Comparison of ENCODE assay signal across 19 cellular contexts in genomic region chr17:38457577-38458371, GRCh38. TPM values are rescaled to one million over a fixed set of nuclear protein-coding genes. Genes with fewer than 3 reads are reported as not detected.
DNase-seq lines count a peak whose midpoint lies in the region; ATAC-seq and TF ChIP-seq lines count a peak whose summit lies in the region.
"Had no signal": no experiment of that assay in that cellular context is flagged by ENCODE, and none has a peak within 500 bp of the region (broad histone marks: within the 10 kb centered on the region; RNA-seq: fewer than 3 reads in every experiment).

No MANE protein-coding gene starts in this region.

- CTCF ChIA-PET in IMR-90 (lab: Yijun Ruan, JAX), result no interaction called here

- 81% methylated on average over 6 of the region's 18 CpGs; no CpG with 5 or more reads in 1 of the 2 experiments for WGBS in IMR-90 (ENCODE audit: extremely low coverage in 2 of 2, insufficient read length in 1 of 2), 2 experiments
- WGBS in esophagus squamous epithelium, 2 donors, result 86 to 93% methylated on average over 7 to 16 of the region's 18 CpGs

- H4K8ac ChIP-seq in IMR-90 (ENCODE audit: low read depth in 2 of 2, low read length in 2 of 2), result no peak overlapping the region

- 0 out of 2 replicates have a peak overlapping the region, but pooled peaks have one; percentile 18 for H2AK5ac ChIP-seq in IMR-90 (ENCODE audit: low read depth, low read length)

- H3K27ac Mint-ChIP-seq in neural progenitor cell, result no peak overlapping the region

- H2AFZ ChIP-seq in DND-41 (ENCODE audit: low read depth, low read length) (no peak overlapping the region), IMR-90 (replicated peaks; ENCODE audit: low read length, poor library complexity) (no peak overlapping the region), neural progenitor cell (replicated peaks) (no peak overlapping the region)

- peaks cover 27% of the 10 kb centered on the region for H3K27me3 Mint-ChIP-seq in neural progenitor cell (ENCODE audit: insufficient read depth, low read depth)

- H3K79me1 ChIP-seq in IMR-90 (ENCODE audit: low read depth in 1 of 2, low read length in 2 of 2), result peaks cover 48 to 90% of the 10 kb centered on the region in 2 experiments

- H4K5ac ChIP-seq in IMR-90 (ENCODE audit: low read depth, low read length), result no peak overlapping the region

- H3K4me3 Mint-ChIP-seq in neural progenitor cell, result peak overlapping the region; percentile 3
- H3K4me3 Mint-ChIP-seq: CD14-positive monocyte had no signal

- H2BK20ac ChIP-seq in IMR-90 (ENCODE audit: low read depth, low read length), result no peak overlapping the region

- H3K9ac ChIP-seq in DND-41 (ENCODE audit: low read depth, low read length) (no peak overlapping the region), IMR-90 (ENCODE audit: low read depth, low read length) (no peak overlapping the region), neural progenitor cell (no peak overlapping the region)
- H3K9ac ChIP-seq: KMS-11 had no signal

- POLR2A ChIA-PET in IMR-90 (lab: Charles Lee; ENCODE audit: unreplicated experiment), result interaction anchor here (0.6 kb wide), 1 partner anchor 29 kb away, joined by 5 read pairs; the partner anchor contains the start of gene ARHGAP23

- H4K20me1 ChIP-seq in DND-41 (ENCODE audit: insufficient read depth, low read length) (peaks cover 82% of the 10 kb centered on the region), IMR-90 (ENCODE audit: insufficient read depth, low read length) (peaks cover 75% of the 10 kb centered on the region), neural progenitor cell (ENCODE audit: low read depth) (no peaks in the 10 kb centered on the region)

- H4K91ac ChIP-seq in IMR-90 (ENCODE audit: insufficient read depth, low read depth, low read length), result no peak overlapping the region

- H3K79me2 ChIP-seq in DND-41 (ENCODE audit: insufficient read depth, low read length) (peaks cover 63% of the 10 kb centered on the region), neural progenitor cell (ENCODE audit: low read depth) (peaks cover 22% of the 10 kb centered on the region)

- peaks cover 51% of the 10 kb centered on the region for H3K36me3 ChIP-seq in DND-41 (ENCODE audit: insufficient read depth, low read length)
- peaks cover 45% of the 10 kb centered on the region for H3K36me3 ChIP-seq in IMR-90 (ENCODE audit: control insufficient read depth, insufficient read depth, low read length)
- H3K36me3 ChIP-seq in neural progenitor cell, result no peaks in the 10 kb centered on the region
- H3K36me3 ChIP-seq in esophagus squamous epithelium, result peaks cover 13 to 58% (median 23%) of the 10 kb centered on the region in 3 donors
- H3K36me3 ChIP-seq in brain microvascular endothelial cell (replicated peaks), result peaks cover 40% of the 10 kb centered on the region
- H3K36me3 ChIP-seq: Peyer's patch had no signal

- H3K18ac ChIP-seq in IMR-90 (ENCODE audit: low read depth, low read length), result no peak overlapping the region

- H3K9me1 ChIP-seq in IMR-90 (ENCODE audit: insufficient read depth, low read length), result peaks cover 23% of the 10 kb centered on the region

- H3K27me3 ChIP-seq in DND-41 (ENCODE audit: insufficient read depth, low read length, poor library complexity), result no peaks in the 10 kb centered on the region
- H3K27me3 ChIP-seq in IMR-90 (ENCODE audit: control insufficient read depth, insufficient read depth, low read length), result no peaks in the 10 kb centered on the region
- H3K27me3 ChIP-seq in dorsolateral prefrontal cortex, result peaks cover 0 to 2% (median 0%) of the 10 kb centered on the region in 45 donors
- peaks cover 10% of the 10 kb centered on the region for H3K27me3 ChIP-seq in neural progenitor cell
- peaks cover 0 to 1% (median 0%) of the 10 kb centered on the region in 4 donors for H3K27me3 ChIP-seq in esophagus squamous epithelium
- H3K27me3 ChIP-seq in brain microvascular endothelial cell (replicated peaks), result no peaks in the 10 kb centered on the region
- H3K27me3 ChIP-seq: Peyer's patch had no signal

- intact Hi-C loops in IMR-90 (cut with micrococcal nuclease), result no loop called here
- intact Hi-C loops in dorsolateral prefrontal cortex (cut with DNase I), result no loop called here
- intact Hi-C loops in esophagus squamous epithelium (cut with DNase I), result no loop called here

- in situ Hi-C loops in IMR-90 (cut with MboI; ENCODE audit: low sequenced_read_pairs), result no loop called here
- in situ Hi-C loops in brain microvascular endothelial cell (cut with HindIII; ENCODE audit: low pct_ligation_motif_present, low sequenced_read_pairs), result no loop called here

- H2AK9ac ChIP-seq in IMR-90 (replicated peaks; ENCODE audit: low read depth, low read length, poor library complexity), result peak overlapping the region; percentile 3

- H3K27ac ChIP-seq in DND-41 (ENCODE audit: low read length) (peak overlapping the region; percentile 2; the same call in 1 of the 2 replicates), IMR-90 (ENCODE audit: insufficient read depth, low read length) (no peak overlapping the region), dorsolateral prefrontal cortex (peak overlapping the region in 46 of 59 donors; percentile 5 to 98 (median 90)), neural progenitor cell (no peak overlapping the region), esophagus squamous epithelium (no peak overlapping the region), brain microvascular endothelial cell (no peak overlapping the region)
- H3K27ac ChIP-seq: KMS-11, Peyer's patch had no signal

- DNase-seq in DND-41 (no peak), IMR-90 (no peak), dorsolateral prefrontal cortex (no peak), neural progenitor cell (ENCODE audit: low spot score) (no peak), esophagus squamous epithelium (lab: John Stamatoyannopoulos, UW) (no peak), NCI-H510A (lab: John Stamatoyannopoulos, UW) (no peak), brain microvascular endothelial cell (no peak)
- DNase-seq in activated effector memory CD4-positive, alpha-beta T cell treated with anti-CD3 and anti-CD28 coated beads, Interleukin-2, amount 50 U/mL, for 16 hours, result no peak
- DNase-seq: DMS153, EL, NCI-H1436, NCI-H2029 treated with DMSO at 0.1 percent for 48 hours, NCI-H524 treated with DMSO at 0.1 percent for 48 hours, Peyer's patch, SHP77 treated with DMSO at 0.1 percent for 48 hours had no signal

- no peak overlapping the region for H2BK5ac ChIP-seq in IMR-90 (ENCODE audit: low read depth, low read length, poor library complexity, severe bottlenecking)

- H3F3A ChIP-seq in neural progenitor cell (ENCODE audit: low read depth), result peaks cover 21% of the 10 kb centered on the region

- TF ChIP-seq RAD21 in IMR-90 (IDR thresholded peaks at IDR 0.05; ENCODE audit: low read length), result no peak

- peaks cover 29% of the 10 kb centered on the region for H3K4me1 ChIP-seq in DND-41 (ENCODE audit: insufficient read depth, low read length)
- peaks cover 24% of the 10 kb centered on the region for H3K4me1 ChIP-seq in IMR-90 (ENCODE audit: control insufficient read depth, insufficient read depth, low read length)
- peaks cover 39% of the 10 kb centered on the region for H3K4me1 ChIP-seq in neural progenitor cell
- H3K4me1 ChIP-seq in esophagus squamous epithelium, result peaks cover 34 to 70% (median 36%) of the 10 kb centered on the region in 3 donors

- H2BK120ac ChIP-seq in IMR-90 (ENCODE audit: low read depth, low read length), result no peak overlapping the region

- ATAC-seq in DND-41 (ENCODE audit: insufficient read depth, low read depth), result no peak
- ATAC-seq in IMR-90 (ENCODE audit: low read depth), result no peak
- ATAC-seq: HCT116, SK-N-SH treated with all-trans-retinoic acid at 6 μM for 48 hours had no signal

- TF ChIP-seq POLR2A in IMR-90 (IDR thresholded peaks at IDR 0.05; ENCODE audit: low read depth, low read length), result no peak
- TF ChIP-seq POLR2A in esophagus squamous epithelium (IDR thresholded peaks at IDR 0.05), result no peak

- no peaks in the 10 kb centered on the region for H3K9me3 Mint-ChIP-seq in neural progenitor cell

- no TSS peak for BruUV-seq in IMR-90 (replicated peaks; lab: Mats Ljungman, UMichigan)

- H3K4me1 Mint-ChIP-seq in neural progenitor cell, result peaks cover 55% of the 10 kb centered on the region

- H3K4me3 ChIP-seq in DND-41 (ENCODE audit: low read depth in 1 of 2, low read length in 2 of 2) (no peak overlapping the region), IMR-90 (ENCODE audit: insufficient read depth, low read depth, low read length) (no peak overlapping the region), dorsolateral prefrontal cortex (peak overlapping the region in 1 of 59 donors; percentile 2), neural progenitor cell (no peak overlapping the region), esophagus squamous epithelium (no peak overlapping the region), brain microvascular endothelial cell (ENCODE audit: low read depth, low read length) (no peak overlapping the region)
- H3K4me3 ChIP-seq: Peyer's patch had no signal

- no peak overlapping the region for H3K56ac ChIP-seq in IMR-90 (ENCODE audit: extremely low read depth, insufficient read depth, low read length)

- H3K23ac ChIP-seq in IMR-90 (ENCODE audit: low read depth, low read length), result peak overlapping the region; percentile 70

- H3K4me2 ChIP-seq in DND-41 (ENCODE audit: insufficient read depth, low read length), result no peak overlapping the region
- H3K4me2 ChIP-seq in IMR-90 (ENCODE audit: low read depth, low read length), result no peak overlapping the region
- no peak overlapping the region for H3K4me2 ChIP-seq in neural progenitor cell
- H3K4me2 ChIP-seq: KMS-11 had no signal

- TF ChIP-seq CTCF in DND-41 (IDR thresholded peaks at IDR 0.05; ENCODE audit: borderline replicate concordance, extremely low read depth, low read length, poor library complexity, severe bottlenecking) (no peak), IMR-90 (conservative IDR thresholded peaks at IDR 0.05; ENCODE audit: low read depth, low read length) (no peak), dorsolateral prefrontal cortex (IDR thresholded peaks at IDR 0.05 in 54 of 56, conservative IDR thresholded peaks at IDR 0.05 in 2 of 56; ENCODE audit: low read depth in 1 of 56, partially characterized antibody in 56 of 56) (no peak), neural progenitor cell (IDR thresholded peaks at IDR 0.05) (no peak), esophagus squamous epithelium (IDR thresholded peaks at IDR 0.05) (no peak), brain microvascular endothelial cell (IDR thresholded peaks at IDR 0.05; ENCODE audit: low read depth, low read length, missing control alignments) (no peak)

- 0 out of 2 replicates have a peak overlapping the region, but pooled peaks have one; percentile 57 for H3K14ac ChIP-seq in IMR-90 (replicated peaks; ENCODE audit: low read depth, low read length)

- H3K9me3 ChIP-seq in DND-41 (ENCODE audit: insufficient read depth, low read length, severe bottlenecking) (no peaks in the 10 kb centered on the region), IMR-90 (ENCODE audit: control insufficient read depth, insufficient read depth, low read length) (no peaks in the 10 kb centered on the region), neural progenitor cell (ENCODE audit: low read depth) (no peaks in the 10 kb centered on the region), esophagus squamous epithelium (no peaks in the 10 kb centered on the region)
- H3K9me3 ChIP-seq: Peyer's patch had no signal

- H2BK15ac ChIP-seq in IMR-90 (ENCODE audit: low read depth, low read length), result no peak overlapping the region

- H3K36me3 Mint-ChIP-seq in neural progenitor cell, result peaks cover 4% of the 10 kb centered on the region

- dilution Hi-C loops in IMR-90 (cut with HindIII; ENCODE audit: low sequenced_read_pairs, unreplicated experiment), result no loop called here

- no peak overlapping the region for H3K4ac ChIP-seq in IMR-90 (ENCODE audit: low read depth, low read length)

RNA-seq across cellular contexts. Expression of gene ARHGAP23, which starts 29.5 kb away (rescaled TPM):
- total RNA-seq in IMR-90 (2012; rRNA removed) (9.3 and 17.8 TPM in 2 replicates), dorsolateral prefrontal cortex (100 to 1,000 TPM in 109 of 120 experiments, 10 to 100 TPM in 11; 93.2 to 496 (median 159) TPM), neural progenitor cell (ENCODE audit: low replicate concordance) (6.1 and 14.2 TPM in 2 replicates), esophagus squamous epithelium (100 to 1,000 TPM in 2 of 4 donors, 10 to 100 TPM in 2; 75.3 to 180 (median 102) TPM)
- 42.7 and 43.3 TPM in 2 replicates for polyA plus RNA-seq in IMR-90 (2012; rRNA removed)
- polyA plus RNA-seq in IMR-90 (2012; cell fraction: cytosol; rRNA removed), result 30.0 and 40.5 TPM in 2 replicates
- polyA plus RNA-seq in IMR-90 (2012; cell fraction: nucleus; rRNA removed; ENCODE audit: low replicate concordance), result 56.1 and 68.3 TPM in 2 replicates

Comparison
In these comparisons a context has a peak if more than half of its experiments do, and no peak if none do; other contexts are left out.
1. H3K27ac ChIP-seq: peak in DND-41 (single experiment) and dorsolateral prefrontal cortex (46 of 59); none in IMR-90 (single experiment), neural progenitor cell (single experiment), esophagus squamous epithelium (0 of 4) and brain microvascular endothelial cell (single experiment).